9 cellular contexts compared by ENCODE assay signal in genomic region chr16:75053791-75054555, GRCh38. TPM values are rescaled to one million over a fixed set of nuclear protein-coding genes. Genes with fewer than 3 reads are reported as not detected.
DNase-seq lines count a peak whose midpoint lies in the region; ATAC-seq and TF ChIP-seq lines count a peak whose summit lies in the region.
"Had no signal": no experiment of that assay in that cellular context is flagged by ENCODE, and none has a peak within 500 bp of the region (broad histone marks: within the 10 kb centered on the region; RNA-seq: fewer than 3 reads in every experiment).

No MANE protein-coding gene starts in this region.

- H3K27ac Mint-ChIP-seq in endodermal cell: peak overlapping the region; percentile 71
- H3K27ac Mint-ChIP-seq in progenitor cell of endocrine pancreas: peak overlapping the region; percentile 43
- no peak overlapping the region for H3K27ac Mint-ChIP-seq in activated CD4-positive, alpha-beta memory T cell treated with anti-CD3 and anti-CD28 coated beads for 36 hours

- H2AFZ ChIP-seq in smooth muscle cell (ENCODE audit: low read depth): no peak overlapping the region

- peak; percentile 22 for DNase-seq in Daoy (ENCODE audit: low read depth)
- peak; percentile 40 for DNase-seq in NCI-H2196 (lab: John Stamatoyannopoulos, UW; ENCODE audit: unreplicated experiment)
- no peak for DNase-seq in endodermal cell
- DNase-seq in progenitor cell of endocrine pancreas (ENCODE audit: low spot score, unreplicated experiment): no peak
- DNase-seq in activated CD4-positive, alpha-beta memory T cell treated with anti-CD3 and anti-CD28 coated beads for 36 hours: no peak
- no peak for DNase-seq in activated CD8-positive, alpha-beta memory T cell treated with anti-CD3 and anti-CD28 coated beads, Interleukin-2, amount 50 U/mL, for 48 hours
- DNase-seq in smooth muscle cell (lab: John Stamatoyannopoulos, UW; ENCODE audit: unreplicated experiment): no peak
- DNase-seq: stimulated activated CD4-positive, alpha-beta T cell treated with anti-CD3 and anti-CD28 coated beads, Interleukin-4, amount 100 ng/mL, for 24 hours had no signal

- H3K27me3 Mint-ChIP-seq in endodermal cell (ENCODE audit: insufficient read depth): no peaks in the 10 kb centered on the region
- H3K27me3 Mint-ChIP-seq in progenitor cell of endocrine pancreas: no peaks in the 10 kb centered on the region
- H3K27me3 Mint-ChIP-seq in activated CD4-positive, alpha-beta memory T cell treated with anti-CD3 and anti-CD28 coated beads for 36 hours: no peaks in the 10 kb centered on the region

- H3K4me3 Mint-ChIP-seq in endodermal cell (no peak overlapping the region), progenitor cell of endocrine pancreas (ENCODE audit: low read depth) (no peak overlapping the region)
- no peak overlapping the region for H3K4me3 Mint-ChIP-seq in activated CD4-positive, alpha-beta memory T cell treated with anti-CD3 and anti-CD28 coated beads for 36 hours

- H3K27me3 ChIP-seq in endodermal cell (ENCODE audit: control insufficient read depth, insufficient read depth, low read length, poor library complexity, severe bottlenecking): no peaks in the 10 kb centered on the region
- H3K27me3 ChIP-seq in smooth muscle cell (ENCODE audit: low read depth): no peaks in the 10 kb centered on the region

- POLR2A ChIA-PET in activated CD4-positive, alpha-beta memory T cell treated with anti-CD3 and anti-CD28 coated beads for 36 hours (lab: Charles Lee): interaction anchor here (0.7 kb wide), 1 partner anchor 288 kb away, joined by 3 read pairs; no protein-coding TSS in a partner anchor

- H3K4me1 ChIP-seq in endodermal cell (ENCODE audit: control insufficient read depth, insufficient read depth, low read length) (no peaks in the 10 kb centered on the region), smooth muscle cell (ENCODE audit: low read depth) (no peaks in the 10 kb centered on the region)

- intact Hi-C loops in activated CD4-positive, alpha-beta memory T cell treated with anti-CD3 and anti-CD28 coated beads for 36 hours (cut with micrococcal nuclease): no loop called here

- H3K9ac ChIP-seq in endodermal cell (ENCODE audit: extremely low read depth, low read length, poor library complexity, severe bottlenecking) (no peak overlapping the region), smooth muscle cell (ENCODE audit: low read depth) (no peak overlapping the region)

- no peaks in the 10 kb centered on the region for H3K9me3 ChIP-seq in endodermal cell (ENCODE audit: control insufficient read depth, low read length)
- no peaks in the 10 kb centered on the region for H3K9me3 ChIP-seq in smooth muscle cell (replicated peaks; ENCODE audit: low read depth)

- no peak for ATAC-seq in HG03342 (IDR thresholded peaks at IDR 0.05; ENCODE audit: unreplicated experiment)

- WGBS in endodermal cell (ENCODE audit: insufficient coverage in 1 of 2, insufficient read length in 1 of 2), 2 experiments: 92 to 95% methylated on average over 4 of the region's 4 CpGs
- WGBS in smooth muscle cell (ENCODE audit: low lambda C conversion rate): 90% methylated on average over 4 of the region's 4 CpGs

- H3K79me2 ChIP-seq in smooth muscle cell (ENCODE audit: low read depth): peaks cover 59% of the 10 kb centered on the region

- no peak overlapping the region for H3K4me2 ChIP-seq in smooth muscle cell

- CTCF ChIA-PET in activated CD4-positive, alpha-beta memory T cell treated with anti-CD3 and anti-CD28 coated beads for 36 hours (lab: Charles Lee): no interaction called here

- H3K9me3 Mint-ChIP-seq in endodermal cell (peaks cover 4% of the 10 kb centered on the region), progenitor cell of endocrine pancreas (ENCODE audit: low read depth) (peaks cover 5% of the 10 kb centered on the region)
- H3K9me3 Mint-ChIP-seq in activated CD4-positive, alpha-beta memory T cell treated with anti-CD3 and anti-CD28 coated beads for 36 hours: no peaks in the 10 kb centered on the region

- H4K20me1 ChIP-seq in smooth muscle cell (ENCODE audit: low read depth): peaks cover 96% of the 10 kb centered on the region

- peaks cover 13% of the 10 kb centered on the region for H3K36me3 Mint-ChIP-seq in endodermal cell (ENCODE audit: low read depth)
- peaks cover 8% of the 10 kb centered on the region for H3K36me3 Mint-ChIP-seq in progenitor cell of endocrine pancreas (ENCODE audit: insufficient read depth)
- no peaks in the 10 kb centered on the region for H3K36me3 Mint-ChIP-seq in activated CD4-positive, alpha-beta memory T cell treated with anti-CD3 and anti-CD28 coated beads for 36 hours

- H3K27ac ChIP-seq in endodermal cell (ENCODE audit: low read depth, low read length): no peak overlapping the region
- H3K27ac ChIP-seq in smooth muscle cell (ENCODE audit: low read depth): no peak overlapping the region

- H3K36me3 ChIP-seq in endodermal cell (ENCODE audit: control insufficient read depth, insufficient read depth, low read length): no peaks in the 10 kb centered on the region
- no peaks in the 10 kb centered on the region for H3K36me3 ChIP-seq in smooth muscle cell (ENCODE audit: low read depth)

- no peak overlapping the region for H3K4me3 ChIP-seq in endodermal cell (ENCODE audit: low read length)
- no peak overlapping the region for H3K4me3 ChIP-seq in smooth muscle cell

- H3F3A ChIP-seq in smooth muscle cell (ENCODE audit: low read depth): no peaks in the 10 kb centered on the region

- peaks cover 21% of the 10 kb centered on the region for H3K4me1 Mint-ChIP-seq in endodermal cell
- H3K4me1 Mint-ChIP-seq in progenitor cell of endocrine pancreas (ENCODE audit: low read depth): peaks cover 23% of the 10 kb centered on the region
- H3K4me1 Mint-ChIP-seq in activated CD4-positive, alpha-beta memory T cell treated with anti-CD3 and anti-CD28 coated beads for 36 hours (ENCODE audit: low read depth): peaks cover 9% of the 10 kb centered on the region

- TF ChIP-seq CTCF in endodermal cell (conservative IDR thresholded peaks at IDR 0.05) (no peak), progenitor cell of endocrine pancreas (IDR thresholded peaks at IDR 0.05; ENCODE audit: unreplicated experiment) (no peak), smooth muscle cell (IDR thresholded peaks at IDR 0.05; ENCODE audit: borderline replicate concordance, insufficient read depth, poor library complexity, severe bottlenecking) (no peak)

RNA-seq across cellular contexts. Expression of gene ZNRF1, which starts 55.1 kb away (rescaled TPM):
- total RNA-seq in Daoy (2014; rRNA removed; shearing (Covaris generic)): 17.5 and 21.9 TPM in 2 replicates
- 10 to 100 TPM; 44.9 to 46.1 TPM for total RNA-seq in endodermal cell
- 35.0 TPM for polyA plus RNA-seq in endodermal cell (2013, experiment 1 of 2)
- 35.1 TPM for polyA plus RNA-seq in endodermal cell (2013, experiment 2 of 2)
- 66.1 and 71.6 TPM in 2 replicates for total RNA-seq in progenitor cell of endocrine pancreas
- total RNA-seq in activated CD4-positive, alpha-beta memory T cell treated with anti-CD3 and anti-CD28 coated beads for 36 hours: 10 to 100 TPM; 40.9 to 45.6 TPM
- 18.2 and 19.7 TPM in 2 replicates for total RNA-seq in smooth muscle cell
- 38.0 and 45.4 TPM in 2 replicates for polyA plus RNA-seq in smooth muscle cell

Comparison
In these comparisons a context has a peak if more than half of its experiments do, and no peak if none do; other contexts are left out.
1. DNase-seq: peak in Daoy (single experiment) and NCI-H2196 (single experiment); none in endodermal cell (single experiment), progenitor cell of endocrine pancreas (single experiment), activated CD4-positive, alpha-beta memory T cell treated with anti-CD3 and anti-CD28 coated beads for 36 hours (single experiment), activated CD8-positive, alpha-beta memory T cell treated with anti-CD3 and anti-CD28 coated beads, Interleukin-2, amount 50 U/mL, for 48 hours (single experiment) and smooth muscle cell (single experiment).